23 cellular contexts compared by ENCODE assay signal in the genomic region with DNA sequence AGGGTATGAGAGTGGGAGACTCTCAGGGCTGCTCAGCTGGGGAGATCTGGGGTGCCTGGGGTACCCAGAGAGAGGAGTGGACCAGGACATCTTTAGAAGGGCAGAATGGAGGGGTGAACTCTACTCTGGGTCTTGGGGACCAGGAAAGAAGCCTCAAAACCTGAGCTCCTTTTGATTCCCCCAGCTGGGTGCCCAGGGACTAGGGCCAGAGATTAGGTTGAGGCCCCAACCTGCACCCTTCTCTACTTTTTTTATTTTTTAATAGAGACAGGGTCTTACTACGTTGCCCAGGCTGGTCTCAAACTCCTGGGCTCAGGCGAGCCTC. TPM values are rescaled to one million over a fixed set of nuclear protein-coding genes. Genes with fewer than 3 reads are reported as not detected.
DNase-seq lines count a peak whose midpoint lies in the region; TF ChIP-seq lines count a peak whose summit lies in the region.
"Had no signal": no experiment of that assay in that cellular context is flagged by ENCODE, and none has a peak within 500 bp of the region (broad histone marks: within the 10 kb centered on the region; RNA-seq: fewer than 3 reads in every experiment).

No MANE protein-coding gene starts in this region.

- TF ChIP-seq POLR2A in breast epithelium (IDR thresholded peaks at IDR 0.05) = no peak
- no peak for TF ChIP-seq POLR2A in spleen (IDR thresholded peaks at IDR 0.05)

- H3K27ac Mint-ChIP-seq in MCF 10A (ENCODE audit: low read depth, unreplicated experiment) (no peak overlapping the region), Calu3 (ENCODE audit: unreplicated experiment) (peak overlapping the region; percentile 88)
- H3K27ac Mint-ChIP-seq: CD4-positive, CD25-positive, alpha-beta regulatory T cell had no signal

- no peak overlapping the region for H3K27ac ChIP-seq in breast epithelium
- no peak overlapping the region for H3K27ac ChIP-seq in spleen
- no peak overlapping the region for H3K27ac ChIP-seq in Karpas-422 (ENCODE audit: low read length)
- no peak overlapping the region for H3K27ac ChIP-seq in OCI-LY7 (ENCODE audit: low read depth, low read length, poor library complexity, severe bottlenecking)
- H3K27ac ChIP-seq: BLaER1, KMS-11, SJCRH30 had no signal

- peaks cover 31% of the 10 kb centered on the region for H3K4me1 Mint-ChIP-seq in MCF 10A (ENCODE audit: insufficient read depth, unreplicated experiment)
- H3K4me1 Mint-ChIP-seq in Calu3 (ENCODE audit: low read depth, unreplicated experiment) = peaks cover 72% of the 10 kb centered on the region

- no peaks in the 10 kb centered on the region for H3K9me3 Mint-ChIP-seq in MCF 10A (ENCODE audit: unreplicated experiment)
- H3K9me3 Mint-ChIP-seq in Calu3 (ENCODE audit: low read depth, unreplicated experiment) = no peaks in the 10 kb centered on the region

- H3K4me3 Mint-ChIP-seq in MCF 10A (ENCODE audit: unreplicated experiment) (peak overlapping the region; percentile 50), Calu3 (ENCODE audit: low read depth, unreplicated experiment) (peak overlapping the region; percentile 87)
- H3K4me3 Mint-ChIP-seq: CD4-positive, CD25-positive, alpha-beta regulatory T cell had no signal

- H3K9me2 ChIP-seq in Karpas-422 (replicated peaks; ENCODE audit: insufficient read depth, low read length) (no peaks in the 10 kb centered on the region), OCI-LY7 (ENCODE audit: insufficient read depth, low read length) (no peaks in the 10 kb centered on the region)

- POLR2A ChIA-PET in MCF 10A (lab: Yijun Ruan, JAX) (no interaction called here), OCI-LY7 (lab: Charles Lee) (no interaction called here)

- no peak for TF ChIP-seq CTCF in MCF 10A (IDR thresholded peaks at IDR 0.05; ENCODE audit: unreplicated experiment)
- no peak for TF ChIP-seq CTCF in breast epithelium (IDR thresholded peaks at IDR 0.05)
- TF ChIP-seq CTCF in Calu3 (IDR thresholded peaks at IDR 0.05; ENCODE audit: unreplicated experiment) = no peak
- no peak for TF ChIP-seq CTCF in epithelial cell of proximal tubule (conservative IDR thresholded peaks at IDR 0.05; ENCODE audit: low read depth, low read length)
- TF ChIP-seq CTCF in spleen (IDR thresholded peaks at IDR 0.05 in 8 of 11, conservative IDR thresholded peaks at IDR 0.05 in 3 of 11) = no peak
- TF ChIP-seq CTCF in OCI-LY7 (conservative IDR thresholded peaks at IDR 0.05; ENCODE audit: low read length) = no peak

- BruUV-seq in MCF 10A (replicated peaks; lab: Mats Ljungman, UMichigan) (no TSS peak), Calu3 (replicated peaks; lab: Mats Ljungman, UMichigan) (no TSS peak), OCI-LY7 (replicated peaks; lab: Mats Ljungman, UMichigan) (no TSS peak)

- H2AFZ ChIP-seq in Karpas-422 (ENCODE audit: low read length) (no peak overlapping the region), OCI-LY7 (ENCODE audit: low read length) (no peak overlapping the region)

- H3K9ac ChIP-seq in Karpas-422 (ENCODE audit: low read length) = no peak overlapping the region
- H3K9ac ChIP-seq: BLaER1, KMS-11 had no signal

- H3K79me2 ChIP-seq in Karpas-422 (ENCODE audit: low read length) (no peaks in the 10 kb centered on the region), OCI-LY7 (ENCODE audit: insufficient read depth, low read depth, low read length) (no peaks in the 10 kb centered on the region)

- H3K9me3 ChIP-seq in breast epithelium (no peaks in the 10 kb centered on the region), spleen (no peaks in the 10 kb centered on the region), Karpas-422 (ENCODE audit: low read length) (no peaks in the 10 kb centered on the region), OCI-LY7 (ENCODE audit: low read length) (no peaks in the 10 kb centered on the region)
- H3K9me3 ChIP-seq: BLaER1, SJCRH30 had no signal

- H3K27me3 Mint-ChIP-seq in MCF 10A (ENCODE audit: insufficient read depth, unreplicated experiment) (no peaks in the 10 kb centered on the region), Calu3 (ENCODE audit: unreplicated experiment) (no peaks in the 10 kb centered on the region)

- intact Hi-C loops in MCF 10A (cut with micrococcal nuclease) = no loop called here
- intact Hi-C loops in breast epithelium (cut with DNase I; ENCODE audit: low total_unique reads) = loop anchor here (10.0 kb wide), 1 partner anchor 527 kb away; no protein-coding TSS in a partner anchor
- intact Hi-C loops in Calu3 (cut with micrococcal nuclease; ENCODE audit: unreplicated experiment) = loop anchor here (10.0 kb wide), 1 partner anchor 147 kb away; the partner anchor contains the start of gene CMPK1
- intact Hi-C loops in spleen (cut with DNase I; ENCODE audit: low total_unique reads) = no loop called here
- intact Hi-C loops in OCI-LY7 (cut with micrococcal nuclease; ENCODE audit: unreplicated experiment) = no loop called here

- no peak overlapping the region for H3K4me2 ChIP-seq in Karpas-422 (ENCODE audit: low read depth, low read length, poor library complexity, severe bottlenecking)
- no peak overlapping the region for H3K4me2 ChIP-seq in OCI-LY7 (ENCODE audit: low read length)
- H3K4me2 ChIP-seq: KMS-11 had no signal

- H4K20me1 ChIP-seq in Karpas-422 (ENCODE audit: insufficient read depth, low read depth, low read length) = no peaks in the 10 kb centered on the region
- no peaks in the 10 kb centered on the region for H4K20me1 ChIP-seq in OCI-LY7 (ENCODE audit: insufficient read depth, low read length)
- H4K20me1 ChIP-seq: BLaER1 had no signal

- no peak overlapping the region for H3K4me3 ChIP-seq in breast epithelium
- peak overlapping the region; percentile 67 for H3K4me3 ChIP-seq in epithelial cell of proximal tubule (ENCODE audit: low read depth, low read length)
- H3K4me3 ChIP-seq in spleen = no peak overlapping the region
- H3K4me3 ChIP-seq in Karpas-422 (ENCODE audit: low read length) = no peak overlapping the region
- H3K4me3 ChIP-seq in OCI-LY7 (ENCODE audit: low read depth, low read length, poor library complexity, severe bottlenecking) = no peak overlapping the region
- H3K4me3 ChIP-seq: BLaER1, SJCRH30 had no signal

- DNase-seq in MCF 10A (ENCODE audit: unreplicated experiment) (no peak), breast epithelium (ENCODE audit: low spot score in 2 of 2) (no peak), Calu3 (no peak), epithelial cell of proximal tubule (ENCODE audit: low read depth) (no peak), spleen (peak; percentile 17), Karpas-422 (no peak), OCI-LY7 (ENCODE audit: low spot score) (no peak)
- DNase-seq: CD4-positive, CD25-positive, alpha-beta regulatory T cell; COR-L47; DND-41; IMR-90; NCI-H1092; NCI-H1417 treated with DMSO at 0.1 percent for 48 hours; NCI-H1694 treated with DMSO at 0.1 percent for 48 hours; NCI-H2081; NCI-H2227 treated with DMSO at 0.1 percent for 48 hours; NCI-H526 treated with DMSO at 0.1 percent for 48 hours; SJCRH30 had no signal

- 60 to 93% (median 78%) methylated on average over 2 of the region's 2 CpGs for WGBS in spleen, 5 donors

- no peaks in the 10 kb centered on the region for H3K36me3 ChIP-seq in breast epithelium
- no peaks in the 10 kb centered on the region for H3K36me3 ChIP-seq in spleen
- H3K36me3 ChIP-seq in Karpas-422 (ENCODE audit: insufficient read depth, low read length) = no peaks in the 10 kb centered on the region
- no peaks in the 10 kb centered on the region for H3K36me3 ChIP-seq in OCI-LY7 (ENCODE audit: insufficient read depth, low read length)
- H3K36me3 ChIP-seq: BLaER1, SJCRH30 had no signal

- H3K27me3 ChIP-seq in breast epithelium = no peaks in the 10 kb centered on the region
- peaks cover 0 to 12% (median 0%) of the 10 kb centered on the region in 7 donors for H3K27me3 ChIP-seq in spleen (replicated peaks in 1 of 7)
- no peaks in the 10 kb centered on the region for H3K27me3 ChIP-seq in Karpas-422 (ENCODE audit: low read length)
- H3K27me3 ChIP-seq: BLaER1 had no signal

- CTCF ChIA-PET in MCF 10A (lab: Yijun Ruan, JAX) = interaction anchor here (0.7 to 3.4 kb wide), 4 partner anchors 9 to 1016 kb away, joined by 3 to 20 read pairs (median 14); no protein-coding TSS in a partner anchor
- CTCF ChIA-PET in Calu3 (lab: Charles Lee) = interaction anchor here (1.5 kb wide), 1 partner anchor 9 kb away, joined by 8 read pairs; no protein-coding TSS in a partner anchor
- CTCF ChIA-PET in OCI-LY7 (lab: Charles Lee; ENCODE audit: unreplicated experiment) = no interaction called here

- H3K36me3 Mint-ChIP-seq in MCF 10A (ENCODE audit: insufficient read depth, unreplicated experiment) (peaks cover 5% of the 10 kb centered on the region), Calu3 (ENCODE audit: insufficient read depth, unreplicated experiment) (peaks cover 91% of the 10 kb centered on the region)
- H3K36me3 Mint-ChIP-seq: CD4-positive, CD25-positive, alpha-beta regulatory T cell had no signal

- H3K4me1 ChIP-seq in breast epithelium = peaks cover 5 to 7% of the 10 kb centered on the region in 2 donors
- H3K4me1 ChIP-seq in spleen = peaks cover 0 to 27% (median 9%) of the 10 kb centered on the region in 6 donors
- 0 out of 2 replicates have a peak, but pooled peaks cover 5% of the 10 kb centered on the region for H3K4me1 ChIP-seq in Karpas-422 (ENCODE audit: low read length)
- H3K4me1 ChIP-seq in OCI-LY7 (ENCODE audit: insufficient read depth, low read length, poor library complexity, severe bottlenecking) = no peaks in the 10 kb centered on the region

RNA-seq across cellular contexts. Expression of gene PDZK1IP1, which starts 1.9 kb away (rescaled TPM):
- total RNA-seq in MCF 10A (2022) (17.9 and 19.6 TPM in 2 replicates), breast epithelium (10 to 100 TPM in 2 of 3 donors, 1 to 10 TPM in 1; 2.2 to 69.4 (median 42.3) TPM), Calu3 (2022) (231 and 327 TPM in 2 replicates), epithelial cell of proximal tubule (14.3 and 43.2 TPM in 2 replicates), spleen (10 to 100 TPM in 1 of 7 donors, 1 to 10 TPM in 5, under 1 TPM in 1; 0.76 to 11.0 (median 4.0) TPM), OCI-LY7 (2022) (not detected in 2 replicates)
- 1 to 10 TPM in 1 of 3 donors, under 1 TPM in 2; 0.22 to 8.3 (median 0.41) TPM for polyA plus RNA-seq in spleen
- total RNA-seq in Karpas-422 (2014; rRNA removed; shearing (Covaris generic); ENCODE audit: low replicate concordance) = not detected in 2 replicates
- total RNA-seq in OCI-LY7 (2014; rRNA removed; shearing (Covaris generic)) = not detected in 2 replicates
- total RNA-seq: H1, IMR-90, NCI-H460, SJCRH30 had no signal
- polyA plus RNA-seq: AG04450; CD4-positive, CD25-positive, alpha-beta regulatory T cell; IMR-90 had no signal

RNA-seq across cellular contexts. Expression of gene TAL1, which starts 44.1 kb away (rescaled TPM):
- not detected in 2 replicates for total RNA-seq in MCF 10A (2022)
- total RNA-seq in breast epithelium = 1 to 10 TPM; 2.3 to 6.2 (median 5.1) TPM
- not detected in 2 replicates for total RNA-seq in Calu3 (2022)
- 0.69 and 1.4 TPM in 2 replicates for total RNA-seq in epithelial cell of proximal tubule
- 10 to 100 TPM; 12.9 to 24.5 (median 16.0) TPM for total RNA-seq in spleen
- polyA plus RNA-seq in spleen = 10 to 100 TPM in 1 of 3 donors, 1 to 10 TPM in 2; 2.9 to 12.1 (median 4.4) TPM
- total RNA-seq in Karpas-422 (2014; rRNA removed; shearing (Covaris generic); ENCODE audit: low replicate concordance) = not detected in 2 replicates
- not detected in 2 replicates for total RNA-seq in OCI-LY7 (2014; rRNA removed; shearing (Covaris generic))
- total RNA-seq in OCI-LY7 (2022) = not detected in 2 replicates
- total RNA-seq: IMR-90, NCI-H460 had no signal
- polyA plus RNA-seq: AG04450; CD4-positive, CD25-positive, alpha-beta regulatory T cell; IMR-90 had no signal

RNA-seq across cellular contexts. Expression of gene CYP4A22, which starts 50.6 kb away (rescaled TPM):
- total RNA-seq in MCF 10A (2022) = not detected in 2 replicates
- 1 to 10 TPM in 1 of 3 donors, under 1 TPM in 2; 0.44 to 2.2 (median 0.66) TPM for total RNA-seq in breast epithelium
- not detected in 2 replicates for total RNA-seq in Calu3 (2022)
- total RNA-seq in epithelial cell of proximal tubule = not detected in 2 replicates
- total RNA-seq in spleen = under 1 TPM in 1 of 7 donors, not detected in 6; 0.43 TPM
- polyA plus RNA-seq in spleen = not detected
- not detected in 2 replicates for total RNA-seq in Karpas-422 (2014; rRNA removed; shearing (Covaris generic); ENCODE audit: low replicate concordance)
- not detected in 2 replicates for total RNA-seq in OCI-LY7 (2014; rRNA removed; shearing (Covaris generic))
- not detected in 2 replicates for total RNA-seq in OCI-LY7 (2022)
- total RNA-seq: CD4-positive, CD25-positive, alpha-beta regulatory T cell; H1; IMR-90; NCI-H460; SJCRH30 had no signal
- polyA plus RNA-seq: AG04450; CD4-positive, CD25-positive, alpha-beta regulatory T cell; H1; IMR-90 had no signal

Comparison
In these comparisons a context has a peak if more than half of its experiments do, and no peak if none do; other contexts are left out.
1. intact Hi-C loops: an anchor here in breast epithelium (10.0 kb wide) and Calu3 (10.0 kb wide); none called in MCF 10A, spleen and OCI-LY7.